ENCODE assay signal across 16 cellular contexts in genomic region chr21:15788847-15789548, GRCh38. TPM values are rescaled to one million over a fixed set of nuclear protein-coding genes. Genes with fewer than 3 reads are reported as not detected.
DNase-seq lines count a peak whose midpoint lies in the region; ATAC-seq and TF ChIP-seq lines count a peak whose summit lies in the region.
"Had no signal": no experiment of that assay in that cellular context is flagged by ENCODE, and none has a peak within 500 bp of the region (broad histone marks: within the 10 kb centered on the region; RNA-seq: fewer than 3 reads in every experiment).

No MANE protein-coding gene starts in this region.

- intact Hi-C loops in left lung (cut with DNase I) = no loop called here

- no peaks in the 10 kb centered on the region for H3K4me1 ChIP-seq in left lung

- peaks cover 25% of the 10 kb centered on the region for H3K36me3 Mint-ChIP-seq in activated CD4-positive, alpha-beta T cell treated with anti-CD3 and anti-CD28 coated beads, Interleukin-2, amount 10 ng/mL, durations not matched to agents 7 days and 5 days (ENCODE audit: low read depth)

- no peaks in the 10 kb centered on the region for H3K27me3 ChIP-seq in left lung
- H3K27me3 ChIP-seq: cardiac muscle cell had no signal

- TF ChIP-seq CTCF in AG10803 (conservative IDR thresholded peaks at IDR 0.05; ENCODE audit: low read length) (no peak), left lung (IDR thresholded peaks at IDR 0.05) (no peak)

- no peak overlapping the region for H3K27ac Mint-ChIP-seq in activated CD4-positive, alpha-beta T cell treated with anti-CD3 and anti-CD28 coated beads, Interleukin-2, amount 10 ng/mL, durations not matched to agents 7 days and 5 days
- H3K27ac Mint-ChIP-seq: B cell, progenitor cell of endocrine pancreas had no signal

- no peaks in the 10 kb centered on the region for H3K9me3 ChIP-seq in left lung

- H3K27me3 Mint-ChIP-seq in activated CD4-positive, alpha-beta T cell treated with anti-CD3 and anti-CD28 coated beads, Interleukin-2, amount 10 ng/mL, durations not matched to agents 7 days and 5 days = no peaks in the 10 kb centered on the region
- H3K27me3 Mint-ChIP-seq: B cell, progenitor cell of endocrine pancreas had no signal

- DNase-seq in AG10803 (ENCODE audit: low read depth) = peak; percentile 51
- peak; percentile 24 for DNase-seq in NCI-H69 (lab: John Stamatoyannopoulos, UW)
- peak; percentile 67 for DNase-seq in dermis blood vessel endothelial cell
- no peak for DNase-seq in left lung
- no peak for DNase-seq in activated CD4-positive, alpha-beta T cell treated with anti-CD3 and anti-CD28 coated beads, Interleukin-2, amount 10 ng/mL, durations not matched to agents 7 days and 5 days
- DNase-seq: activated gamma-delta T cell treated with Interleukin-2 at 50 U/mL for 16 hours; erythroblast; NCI-H2171; NK-92 treated with Interleukin-12 subunit alpha and Interleukin-12 subunit beta, amount 100 ng/mL, for 24 hours; stimulated activated CD4-positive, alpha-beta T cell treated with anti-CD3 and anti-CD28 coated beads, Interleukin-15, amount 100 ng/mL, for 24 hours had no signal

- H3K4me3 Mint-ChIP-seq in activated CD4-positive, alpha-beta T cell treated with anti-CD3 and anti-CD28 coated beads, Interleukin-2, amount 10 ng/mL, durations not matched to agents 7 days and 5 days = no peak overlapping the region
- H3K4me3 Mint-ChIP-seq: B cell had no signal

- H3K36me3 ChIP-seq in left lung = peaks cover 0 to 5% of the 10 kb centered on the region in 2 donors
- H3K36me3 ChIP-seq: cardiac muscle cell had no signal

- no peaks in the 10 kb centered on the region for H3K9me3 Mint-ChIP-seq in activated CD4-positive, alpha-beta T cell treated with anti-CD3 and anti-CD28 coated beads, Interleukin-2, amount 10 ng/mL, durations not matched to agents 7 days and 5 days

- POLR2A ChIA-PET in activated CD4-positive, alpha-beta T cell treated with anti-CD3 and anti-CD28 coated beads, Interleukin-2, amount 10 ng/mL, durations not matched to agents 7 days and 5 days (lab: Charles Lee) = no interaction called here

- peak; percentile 72 for ATAC-seq in left lung
- no peak for ATAC-seq in GM21381 (IDR thresholded peaks at IDR 0.05; ENCODE audit: unreplicated experiment)
- no peak for ATAC-seq in HG03280 (IDR thresholded peaks at IDR 0.05; ENCODE audit: unreplicated experiment)
- ATAC-seq in GM21526 (IDR thresholded peaks at IDR 0.05; ENCODE audit: low FRiP score, unreplicated experiment) = no peak

- H3K27ac ChIP-seq in left lung = no peak overlapping the region
- H3K27ac ChIP-seq: cardiac muscle cell had no signal

- CTCF ChIA-PET in activated CD4-positive, alpha-beta T cell treated with anti-CD3 and anti-CD28 coated beads, Interleukin-2, amount 10 ng/mL, durations not matched to agents 7 days and 5 days (lab: Charles Lee) = no interaction called here

- no peak overlapping the region for H3K4me3 ChIP-seq in AG10803 (ENCODE audit: low read length)
- H3K4me3 ChIP-seq in left lung = no peak overlapping the region
- H3K4me3 ChIP-seq: cardiac muscle cell had no signal

- peaks cover 9% of the 10 kb centered on the region for H3K4me1 Mint-ChIP-seq in activated CD4-positive, alpha-beta T cell treated with anti-CD3 and anti-CD28 coated beads, Interleukin-2, amount 10 ng/mL, durations not matched to agents 7 days and 5 days

RNA-seq across cellular contexts. Expression of gene USP25, which starts 59.2 kb away (rescaled TPM):
- total RNA-seq in dermis blood vessel endothelial cell (71.8 and 97.5 TPM in 2 replicates), left lung (10 to 100 TPM; 47.5 to 51.9 TPM)
- 10 to 100 TPM; 50.3 to 56.0 TPM for total RNA-seq in activated CD4-positive, alpha-beta T cell treated with anti-CD3 and anti-CD28 coated beads, Interleukin-2, amount 10 ng/mL, durations not matched to agents 7 days and 5 days

Comparison
In these comparisons a context has a peak if more than half of its experiments do, and no peak if none do; other contexts are left out.
1. DNase-seq: peak in AG10803 (single experiment), NCI-H69 (single experiment) and dermis blood vessel endothelial cell (single experiment); none in left lung (0 of 2) and activated CD4-positive, alpha-beta T cell treated with anti-CD3 and anti-CD28 coated beads, Interleukin-2, amount 10 ng/mL, durations not matched to agents 7 days and 5 days (single experiment).